Comparison of ENCODE assay signal across 8 cellular contexts in genomic region chr10:62166331-62167154, GRCh38.
DNase-seq lines count a peak whose midpoint lies in the region; ATAC-seq, FAIRE-seq and TF ChIP-seq lines count a peak whose summit lies in the region.

No MANE protein-coding gene starts in this region.

- DNase-seq in AG04450 (ENCODE audit: low read depth, low spot score) (peak; percentile 43), endothelial cell of umbilical vein (ENCODE audit: low read depth, low spot score) (no peak), superior temporal gyrus (ENCODE audit: extremely low spot score) (peak; percentile 18), T-helper 9 cell (no peak), NCI-H2196 treated with DMSO at 0.1 percent for 48 hours (lab: John Stamatoyannopoulos, UW; ENCODE audit: unreplicated experiment) (no peak), NCI-H748 (lab: John Stamatoyannopoulos, UW; ENCODE audit: unreplicated experiment) (no peak)

- H3K9me3 ChIP-seq in AG04450 (ENCODE audit: control insufficient read depth, insufficient read depth, low read length) (no peaks in the 10 kb centered on the region), endothelial cell of umbilical vein (replicated peaks; ENCODE audit: control insufficient read depth, insufficient read depth, low read length) (no peaks in the 10 kb centered on the region)

- H3K36me3 ChIP-seq in endothelial cell of umbilical vein (ENCODE audit: control insufficient read depth in 2 of 2, extremely low read depth in 1 of 2, insufficient read depth in 2 of 2, low read length in 2 of 2), result no peaks in the 10 kb centered on the region

- no peak for TF ChIP-seq POLR2A in endothelial cell of umbilical vein (IDR thresholded peaks at IDR 0.05; ENCODE audit: low read depth, low read length)

- POLR2A ChIA-PET in AG04450 (lab: Yijun Ruan, JAX), result no interaction called here
- POLR2A ChIA-PET in endothelial cell of umbilical vein (lab: Charles Lee), result no interaction called here

- H3K4me2 ChIP-seq in endothelial cell of umbilical vein (ENCODE audit: insufficient read depth, low read length), result no peak overlapping the region

- no peaks in the 10 kb centered on the region for H4K20me1 ChIP-seq in endothelial cell of umbilical vein (replicated peaks; ENCODE audit: control insufficient read depth, extremely low read depth, insufficient read depth, low read length)

- no peaks in the 10 kb centered on the region for H3K79me2 ChIP-seq in endothelial cell of umbilical vein (ENCODE audit: control insufficient read depth, insufficient read depth, low read length)

- intact Hi-C loops in endothelial cell of umbilical vein (cut with micrococcal nuclease), result no loop called here

- TF ChIP-seq CTCF in AG04450 (IDR thresholded peaks at IDR 0.05; ENCODE audit: low read depth, low read length) (no peak), endothelial cell of umbilical vein (IDR thresholded peaks at IDR 0.05; ENCODE audit: extremely low read depth in 1 of 2, insufficient read depth in 1 of 2, low read depth in 1 of 2, low read length in 2 of 2) (no peak)

- peak overlapping the region; percentile 24 for H2AFZ ChIP-seq in endothelial cell of umbilical vein (ENCODE audit: low read depth, low read length)

- dilution Hi-C loops in endothelial cell of umbilical vein (cut with MboI; ENCODE audit: extremely low pct_ligation_motif_present, low sequenced_read_pairs), result no loop called here

- CTCF ChIA-PET in AG04450 (lab: Charles Lee) (no interaction called here), endothelial cell of umbilical vein (lab: Charles Lee) (no interaction called here)

- no peaks in the 10 kb centered on the region for H3K27me3 ChIP-seq in AG04450 (ENCODE audit: control insufficient read depth, insufficient read depth, low read length)
- no peaks in the 10 kb centered on the region for H3K27me3 ChIP-seq in endothelial cell of umbilical vein (ENCODE audit: control insufficient read depth in 2 of 2, insufficient read depth in 2 of 2, low read length in 2 of 2)

- FAIRE-seq in endothelial cell of umbilical vein (lab: Jason Lieb, UNC), result no peak

- no peaks in the 10 kb centered on the region for H3K4me1 ChIP-seq in endothelial cell of umbilical vein (ENCODE audit: control insufficient read depth, extremely low read depth, insufficient read depth, low read length)

- no TSS peak for BruUV-seq in endothelial cell of umbilical vein (replicated peaks; lab: Mats Ljungman, UMichigan)

- ATAC-seq in GM19452 (IDR thresholded peaks at IDR 0.05; ENCODE audit: unreplicated experiment) (peak; percentile 99), HG03354 (IDR thresholded peaks at IDR 0.05; ENCODE audit: poor library complexity, severe bottlenecking, unreplicated experiment) (peak; percentile 99)

- no peak overlapping the region for H3K9ac ChIP-seq in endothelial cell of umbilical vein (replicated peaks; ENCODE audit: extremely low read depth, insufficient read depth, low read length)

- no peaks in the 10 kb centered on the region for H3K9me1 ChIP-seq in endothelial cell of umbilical vein (replicated peaks; ENCODE audit: control insufficient read depth, extremely low read depth, insufficient read depth, low read length)

- H3K4me3 ChIP-seq in AG04450 (ENCODE audit: low read depth, low read length) (no peak overlapping the region), endothelial cell of umbilical vein (replicated peaks in 1 of 3; ENCODE audit: insufficient read depth in 1 of 3, low read depth in 1 of 3, low read length in 3 of 3) (no peak overlapping the region)

- H3K27ac ChIP-seq in AG04450 (ENCODE audit: low read depth, low read length), result no peak overlapping the region
- no peak overlapping the region for H3K27ac ChIP-seq in endothelial cell of umbilical vein (ENCODE audit: insufficient read depth, low read depth, low read length)

TF ChIP-seq in endothelial cell of umbilical vein, 7 proteins besides CTCF, POLR2A, EP300 and RAD21:
- TF ChIP-seq, protein P1, sequence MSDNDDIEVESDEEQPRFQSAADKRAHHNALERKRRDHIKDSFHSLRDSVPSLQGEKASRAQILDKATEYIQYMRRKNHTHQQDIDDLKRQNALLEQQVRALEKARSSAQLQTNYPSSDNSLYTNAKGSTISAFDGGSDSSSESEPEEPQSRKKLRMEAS (IDR thresholded peaks at IDR 0.05; ENCODE audit: insufficient read depth, insufficient read length), result no peak
- no peak for TF ChIP-seq JUN (IDR thresholded peaks at IDR 0.05; ENCODE audit: borderline replicate concordance, insufficient read depth, insufficient read length, low read depth)

Comparison
In these comparisons a context has a peak if more than half of its experiments do, and no peak if none do; other contexts are left out.
1. DNase-seq: peak in AG04450 (single experiment) and superior temporal gyrus (single experiment); none in endothelial cell of umbilical vein (single experiment), T-helper 9 cell (single experiment), NCI-H2196 treated with DMSO at 0.1 percent for 48 hours (single experiment) and NCI-H748 (single experiment).